Comparison of ENCODE assay signal across 8 cellular contexts in the genomic region with DNA sequence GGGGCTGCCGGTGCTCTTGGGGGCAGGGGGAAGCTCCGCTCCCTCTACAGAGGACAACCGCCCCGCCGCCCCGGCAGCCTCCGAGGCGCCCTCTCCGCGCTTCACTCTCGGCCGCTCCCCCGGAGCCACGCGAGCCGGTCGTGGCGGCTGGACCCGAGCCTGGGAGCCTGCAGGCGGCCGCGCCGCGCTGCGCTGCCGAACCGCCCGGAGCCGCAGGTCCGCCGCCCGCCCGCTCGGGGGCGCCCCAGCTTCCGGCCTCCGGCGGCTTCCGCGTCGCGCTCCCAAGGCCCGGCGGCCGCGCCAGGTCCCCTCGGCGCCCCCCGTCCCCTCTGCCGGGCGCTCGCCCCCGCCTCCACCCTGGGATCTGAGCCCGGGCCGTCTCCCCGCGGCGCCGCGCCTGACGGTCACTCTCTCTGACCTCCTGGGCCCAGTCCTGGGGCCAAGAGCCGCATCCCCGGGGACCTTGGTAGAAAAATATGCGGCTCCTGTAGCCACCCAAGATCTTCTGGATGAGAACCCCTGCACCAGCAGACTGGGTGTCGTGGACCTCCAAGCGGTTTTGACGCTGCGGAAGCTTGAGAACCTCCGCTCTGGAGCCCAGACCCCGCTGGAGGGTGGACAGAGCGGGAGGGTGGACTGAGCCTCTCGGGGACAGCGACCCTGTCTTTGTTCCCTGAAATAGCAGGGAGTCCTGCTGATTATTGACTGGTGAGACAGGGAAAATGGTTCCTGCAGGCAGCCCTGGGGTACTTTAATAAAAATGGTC. TPM values are rescaled to one million over a fixed set of nuclear protein-coding genes. Genes with fewer than 3 reads are reported as not detected.
DNase-seq lines count a peak whose midpoint lies in the region; ATAC-seq, FAIRE-seq and TF ChIP-seq lines count a peak whose summit lies in the region.

No MANE protein-coding gene starts in this region.

- no peaks in the 10 kb centered on the region for H3K9me3 ChIP-seq in pancreas

- no peaks in the 10 kb centered on the region for H3K27me3 Mint-ChIP-seq in glutamatergic neuron (ENCODE audit: unreplicated experiment)

- 4 to 8% methylated on average over 40 to 73 of the region's 73 CpGs for WGBS in pancreas, 2 donors
- 7% methylated on average over 73 of the region's 73 CpGs for WGBS in urinary bladder

- peak overlapping the region; percentile 40 to 56 (median 50) for H3K4me3 ChIP-seq in pancreas
- peak overlapping the region; percentile 56 for H3K4me3 ChIP-seq in urinary bladder (ENCODE audit: low read depth, low read length)

- peaks cover 4% of the 10 kb centered on the region for H3K9me3 Mint-ChIP-seq in glutamatergic neuron (ENCODE audit: unreplicated experiment)

- peak overlapping the region; percentile 61 for H3K4me3 Mint-ChIP-seq in glutamatergic neuron (ENCODE audit: unreplicated experiment)

- peak overlapping the region; percentile 8 for H3K27ac Mint-ChIP-seq in glutamatergic neuron (ENCODE audit: unreplicated experiment)

- FAIRE-seq in pancreas (lab: Jason Lieb, UNC) = no peak

- H3K36me3 ChIP-seq in pancreas (no peaks in the 10 kb centered on the region), urinary bladder (ENCODE audit: insufficient read depth) (no peaks in the 10 kb centered on the region)

- no peaks in the 10 kb centered on the region for H3K36me3 Mint-ChIP-seq in glutamatergic neuron (ENCODE audit: unreplicated experiment)

- H3K4me1 ChIP-seq in pancreas (peaks cover 0 to 15% (median 7%) of the 10 kb centered on the region in 3 donors), urinary bladder (ENCODE audit: insufficient read depth) (no peaks in the 10 kb centered on the region)

- peak overlapping the region in 2 of 4 donors; percentile 41 to 77 for H3K27ac ChIP-seq in pancreas
- no peak overlapping the region for H3K27ac ChIP-seq in urinary bladder (ENCODE audit: low read depth)

- TF ChIP-seq CTCF in glutamatergic neuron (IDR thresholded peaks at IDR 0.05; ENCODE audit: partially characterized antibody, unreplicated experiment) (peak; percentile 32), pancreas (IDR thresholded peaks at IDR 0.05) (peak in 1 of 4 donors; percentile 16)

- peak; percentile 54 for TF ChIP-seq POLR2A in GM10847 (IDR thresholded peaks at IDR 0.05; ENCODE audit: extremely low read depth, insufficient read length)

- H3K4me1 Mint-ChIP-seq in glutamatergic neuron (ENCODE audit: low read depth, unreplicated experiment) = peaks cover 7% of the 10 kb centered on the region

- no peaks in the 10 kb centered on the region for H3K27me3 ChIP-seq in pancreas

- intact Hi-C loops in pancreas (cut with DNase I) = no loop called here

- ATAC-seq in HG02571 (IDR thresholded peaks at IDR 0.05; ENCODE audit: unreplicated experiment) (peak; percentile 41), pancreas (peak; percentile 73 to 91 (median 82)), HG03378 (IDR thresholded peaks at IDR 0.05; ENCODE audit: unreplicated experiment) (no peak)

- DNase-seq in NOMO-1 treated with DMSO at 0.1 percent for 48 hours (lab: John Stamatoyannopoulos, UW; ENCODE audit: unreplicated experiment) (peak; percentile 59), glutamatergic neuron (peak; percentile 66), pancreas (peak; percentile 58 to 91 (median 76))
- peak; percentile 86 for DNase-seq in activated effector memory CD4-positive, alpha-beta T cell treated with anti-CD3 and anti-CD28 coated beads, Interleukin-2, amount 50 U/mL, for 16 hours

RNA-seq across cellular contexts. Expression of gene SERTAD2, which starts 44.3 kb away (rescaled TPM):
- total RNA-seq in glutamatergic neuron (ENCODE audit: unreplicated experiment) (15.7 TPM), pancreas (1 to 10 TPM; 3.1 to 9.4 (median 4.7) TPM), urinary bladder (14.6 TPM)
- polyA plus RNA-seq in pancreas (1 to 10 TPM; 2.2 to 3.2 TPM), urinary bladder (17.6 TPM)
